In the genomic region with DNA sequence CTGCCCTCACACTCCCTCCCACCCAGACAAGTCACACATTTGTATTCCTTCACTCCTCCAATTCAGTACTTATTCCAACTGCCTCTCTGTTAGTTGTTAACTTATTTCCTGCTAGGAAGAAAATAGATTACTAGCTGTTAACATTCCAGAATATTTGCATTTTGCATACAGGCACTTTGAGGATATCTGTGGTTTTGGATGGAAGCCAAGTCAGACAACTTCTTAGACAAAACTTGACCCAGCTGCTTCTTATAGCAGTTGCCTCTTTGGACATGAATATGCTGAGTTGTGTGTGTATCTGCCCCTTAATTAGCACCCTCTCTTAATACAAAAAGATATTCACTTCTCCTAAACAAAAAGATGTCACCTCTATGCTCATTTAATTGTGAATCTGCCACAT, we compare ENCODE assay signal across 27 cellular contexts.
DNase-seq lines count a peak whose midpoint lies in the region; ATAC-seq and TF ChIP-seq lines count a peak whose summit lies in the region.
"Had no signal": no experiment of that assay in that cellular context is flagged by ENCODE, and none has a peak within 500 bp of the region (broad histone marks: within the 10 kb centered on the region; RNA-seq: fewer than 3 reads in every experiment).

No MANE protein-coding gene starts in this region.

- H2AFZ ChIP-seq in MM.1S (ENCODE audit: low read length) = no peak overlapping the region
- H2AFZ ChIP-seq: hepatocyte, neural progenitor cell had no signal

- no peaks in the 10 kb centered on the region for H3K9me2 ChIP-seq in MM.1S (replicated peaks; ENCODE audit: insufficient read depth, low read length)

- intact Hi-C loops in Calu3 (cut with micrococcal nuclease; ENCODE audit: unreplicated experiment) = loop anchor here (5.0 kb wide), 1 partner anchor 57 kb away; no protein-coding TSS in a partner anchor

- DNase-seq in Calu3 (peak; percentile 10), MM.1S (peak; percentile 19), brain microvascular endothelial cell (peak; percentile 1), kidney tubule cell (ENCODE audit: low spot score) (peak; percentile 79), NCI-H510A treated with DMSO at 0.1 percent for 48 hours (lab: John Stamatoyannopoulos, UW) (no peak), mesothelial cell of epicardium (ENCODE audit: low spot score in 2 of 2, unreplicated experiment in 2 of 2) (no peak)
- DNase-seq in stimulated activated naive CD8-positive, alpha-beta T cell treated with anti-CD3 and anti-CD28 coated beads, Interleukin-15, amount 100 ng/mL, for 72 hours = no peak
- DNase-seq: activated CD4-positive, alpha-beta T cell treated with anti-CD3 and anti-CD28 coated beads, Interleukin-2, amount 10 ng/mL, durations not matched to agents 7 days and 5 days; activated CD8-positive, alpha-beta memory T cell treated with anti-CD3 and anti-CD28 coated beads, Interleukin-2, amount 10 ng/mL, durations not matched to agents 7 days and 5 days; anterior cingulate cortex; immature natural killer cell; MV-4-11; NCI-H146; NCI-H524; Peyer's patch; stomach; tibial artery had no signal

- no peak overlapping the region for H3K9ac ChIP-seq in MM.1S (ENCODE audit: low read length)
- H3K9ac ChIP-seq: neural progenitor cell had no signal

- no peaks in the 10 kb centered on the region for H3K36me3 ChIP-seq in MM.1S (replicated peaks; ENCODE audit: insufficient read depth, low read length)
- H3K36me3 ChIP-seq in brain microvascular endothelial cell (replicated peaks) = no peaks in the 10 kb centered on the region
- H3K36me3 ChIP-seq: neural progenitor cell, Peyer's patch, stomach, tibial artery had no signal

- no peaks in the 10 kb centered on the region for H3K4me1 ChIP-seq in MM.1S (ENCODE audit: low read length)
- H3K4me1 ChIP-seq: Peyer's patch, stomach, tibial artery had no signal

- H3K4me3 Mint-ChIP-seq in Calu3 (ENCODE audit: low read depth, unreplicated experiment) = no peak overlapping the region
- no peak overlapping the region for H3K4me3 Mint-ChIP-seq in mesothelial cell of epicardium
- H3K4me3 Mint-ChIP-seq in stimulated activated naive CD8-positive, alpha-beta T cell treated with anti-CD3 and anti-CD28 coated beads, Interleukin-15, amount 100 ng/mL, for 72 hours = no peak overlapping the region
- H3K4me3 Mint-ChIP-seq: activated CD4-positive, alpha-beta T cell treated with anti-CD3 and anti-CD28 coated beads, Interleukin-2, amount 10 ng/mL, durations not matched to agents 7 days and 5 days; activated CD8-positive, alpha-beta memory T cell treated with anti-CD3 and anti-CD28 coated beads, Interleukin-2, amount 10 ng/mL, durations not matched to agents 7 days and 5 days; activated naive CD4-positive, alpha-beta T cell treated with anti-CD3 and anti-CD28 coated beads, Interleukin-2, amount 50 U/mL, for 24 hours; activated T-helper 1 cell treated with anti-CD3 and anti-CD28 coated beads, Interleukin-12 subunit alpha, Interleukin-12 subunit beta, Interleukin-2, Interleukin-4 antibody, amounts not matched to agents 30 ng/mL and 10 ng/mL and 1 ng/mL, durations not matched to agents 14 hours and 24 hours and 36 hours; immature natural killer cell; neural progenitor cell; T-helper 2 cell treated with Interferon-gamma antibody and Interleukin-4, amounts not matched to agents 5 μg/mL and 100 μg/mL, for 36 hours had no signal

- no peak for ATAC-seq in GM18867 (IDR thresholded peaks at IDR 0.05; ENCODE audit: unreplicated experiment)
- ATAC-seq in stimulated activated naive CD8-positive, alpha-beta T cell treated with anti-CD3 and anti-CD28 coated beads, Interleukin-15, amount 100 ng/mL, for 72 hours = no peak
- ATAC-seq: activated CD8-positive, alpha-beta memory T cell treated with anti-CD3 and anti-CD28 coated beads, Interleukin-2, amount 10 ng/mL, durations not matched to agents 7 days and 5 days; K562 had no signal

- H3K9me3 ChIP-seq in MM.1S (replicated peaks; ENCODE audit: insufficient read depth, low read length) = no peaks in the 10 kb centered on the region
- H3K9me3 ChIP-seq: Peyer's patch, stomach, tibial artery had no signal

- no peaks in the 10 kb centered on the region for H4K20me1 ChIP-seq in MM.1S (ENCODE audit: insufficient read depth, low read length)

- H3K27me3 Mint-ChIP-seq in Calu3 (ENCODE audit: unreplicated experiment) (no peaks in the 10 kb centered on the region), mesothelial cell of epicardium (ENCODE audit: low read depth) (peaks cover 5% of the 10 kb centered on the region)
- no peaks in the 10 kb centered on the region for H3K27me3 Mint-ChIP-seq in stimulated activated naive CD8-positive, alpha-beta T cell treated with anti-CD3 and anti-CD28 coated beads, Interleukin-15, amount 100 ng/mL, for 72 hours
- H3K27me3 Mint-ChIP-seq: activated CD4-positive, alpha-beta T cell treated with anti-CD3 and anti-CD28 coated beads, Interleukin-2, amount 10 ng/mL, durations not matched to agents 7 days and 5 days had no signal

- CTCF ChIA-PET in Calu3 (lab: Charles Lee) = interaction anchor here (0.6 kb wide), 1 partner anchor 229 kb away, joined by 3 read pairs; no protein-coding TSS in a partner anchor

- H3K27ac ChIP-seq in MM.1S (ENCODE audit: low read length) (no peak overlapping the region), brain microvascular endothelial cell (no peak overlapping the region)
- H3K27ac ChIP-seq: C4-2B, hepatocyte, neural progenitor cell, Peyer's patch, stomach, tibial artery, VCaP had no signal

- H3K79me2 ChIP-seq in MM.1S (ENCODE audit: low read length) = no peaks in the 10 kb centered on the region
- H3K79me2 ChIP-seq: hepatocyte had no signal

- H3K4me2 ChIP-seq in MM.1S (ENCODE audit: low read depth, low read length) = no peak overlapping the region
- H3K4me2 ChIP-seq: hepatocyte, neural progenitor cell had no signal

- H3K4me3 ChIP-seq in MM.1S (ENCODE audit: low read length) = no peak overlapping the region
- no peak overlapping the region for H3K4me3 ChIP-seq in brain microvascular endothelial cell (ENCODE audit: low read depth, low read length)
- H3K4me3 ChIP-seq: hepatocyte, K562, lung, neural progenitor cell, Peyer's patch, stomach, tibial artery had no signal

- no peak for TF ChIP-seq CTCF in Calu3 (IDR thresholded peaks at IDR 0.05; ENCODE audit: unreplicated experiment)
- TF ChIP-seq CTCF in MM.1S (IDR thresholded peaks at IDR 0.05; ENCODE audit: low read length) = no peak
- no peak for TF ChIP-seq CTCF in brain microvascular endothelial cell (IDR thresholded peaks at IDR 0.05; ENCODE audit: low read depth, low read length, missing control alignments)
- TF ChIP-seq CTCF in mesothelial cell of epicardium (IDR thresholded peaks at IDR 0.05; ENCODE audit: unreplicated experiment) = no peak

- no peak overlapping the region for H3K27ac Mint-ChIP-seq in Calu3 (ENCODE audit: unreplicated experiment)
- H3K27ac Mint-ChIP-seq in mesothelial cell of epicardium = no peak overlapping the region
- H3K27ac Mint-ChIP-seq in stimulated activated naive CD8-positive, alpha-beta T cell treated with anti-CD3 and anti-CD28 coated beads, Interleukin-15, amount 100 ng/mL, for 72 hours = no peak overlapping the region
- H3K27ac Mint-ChIP-seq: activated CD4-positive, alpha-beta T cell treated with anti-CD3 and anti-CD28 coated beads, Interleukin-2, amount 10 ng/mL, durations not matched to agents 7 days and 5 days; activated CD8-positive, alpha-beta memory T cell treated with anti-CD3 and anti-CD28 coated beads, Interleukin-2, amount 10 ng/mL, durations not matched to agents 7 days and 5 days; activated naive CD4-positive, alpha-beta T cell treated with anti-CD3 and anti-CD28 coated beads, Interleukin-2, amount 50 U/mL, for 24 hours; activated T-helper 1 cell treated with anti-CD3 and anti-CD28 coated beads, Interleukin-12 subunit alpha, Interleukin-12 subunit beta, Interleukin-2, Interleukin-4 antibody, amounts not matched to agents 30 ng/mL and 10 ng/mL and 1 ng/mL, durations not matched to agents 14 hours and 24 hours and 36 hours; immature natural killer cell; neural progenitor cell; T-helper 2 cell treated with Interferon-gamma antibody and Interleukin-4, amounts not matched to agents 5 μg/mL and 100 μg/mL, for 36 hours had no signal

- no peaks in the 10 kb centered on the region for H3F3A ChIP-seq in MM.1S (ENCODE audit: insufficient read depth, low read length)

- H3K4me1 Mint-ChIP-seq in Calu3 (ENCODE audit: low read depth, unreplicated experiment) (peaks cover 19% of the 10 kb centered on the region), mesothelial cell of epicardium (peaks cover 2% of the 10 kb centered on the region)
- H3K4me1 Mint-ChIP-seq in stimulated activated naive CD8-positive, alpha-beta T cell treated with anti-CD3 and anti-CD28 coated beads, Interleukin-15, amount 100 ng/mL, for 72 hours = no peaks in the 10 kb centered on the region
- H3K4me1 Mint-ChIP-seq: activated CD4-positive, alpha-beta T cell treated with anti-CD3 and anti-CD28 coated beads, Interleukin-2, amount 10 ng/mL, durations not matched to agents 7 days and 5 days; activated CD8-positive, alpha-beta memory T cell treated with anti-CD3 and anti-CD28 coated beads, Interleukin-2, amount 10 ng/mL, durations not matched to agents 7 days and 5 days; activated naive CD4-positive, alpha-beta T cell treated with anti-CD3 and anti-CD28 coated beads, Interleukin-2, amount 50 U/mL, for 24 hours; immature natural killer cell; neural progenitor cell had no signal

- H3K27me3 ChIP-seq in MM.1S (replicated peaks; ENCODE audit: insufficient read depth, low read length) (no peaks in the 10 kb centered on the region), brain microvascular endothelial cell (replicated peaks) (no peaks in the 10 kb centered on the region)
- H3K27me3 ChIP-seq: hepatocyte, neural progenitor cell, Peyer's patch, stomach, tibial artery had no signal

- H3K9me3 Mint-ChIP-seq in Calu3 (ENCODE audit: low read depth, unreplicated experiment) (no peaks in the 10 kb centered on the region), mesothelial cell of epicardium (no peaks in the 10 kb centered on the region)
- H3K9me3 Mint-ChIP-seq in stimulated activated naive CD8-positive, alpha-beta T cell treated with anti-CD3 and anti-CD28 coated beads, Interleukin-15, amount 100 ng/mL, for 72 hours = no peaks in the 10 kb centered on the region
- H3K9me3 Mint-ChIP-seq: activated CD4-positive, alpha-beta T cell treated with anti-CD3 and anti-CD28 coated beads, Interleukin-2, amount 10 ng/mL, durations not matched to agents 7 days and 5 days; activated naive CD4-positive, alpha-beta T cell treated with anti-CD3 and anti-CD28 coated beads, Interleukin-2, amount 50 U/mL, for 24 hours; activated T-helper 1 cell treated with anti-CD3 and anti-CD28 coated beads, Interleukin-12 subunit alpha, Interleukin-12 subunit beta, Interleukin-2, Interleukin-4 antibody, amounts not matched to agents 30 ng/mL and 10 ng/mL and 1 ng/mL, durations not matched to agents 14 hours and 24 hours and 36 hours; neural progenitor cell; T-helper 2 cell treated with Interferon-gamma antibody and Interleukin-4, amounts not matched to agents 5 μg/mL and 100 μg/mL, for 36 hours had no signal

- in situ Hi-C loops in brain microvascular endothelial cell (cut with HindIII; ENCODE audit: low pct_ligation_motif_present, low sequenced_read_pairs) = no loop called here

- no TSS peak for BruUV-seq in Calu3 (replicated peaks; lab: Mats Ljungman, UMichigan)

- H3K36me3 Mint-ChIP-seq in Calu3 (ENCODE audit: insufficient read depth, unreplicated experiment) = no peaks in the 10 kb centered on the region
- H3K36me3 Mint-ChIP-seq in mesothelial cell of epicardium = no peaks in the 10 kb centered on the region
- H3K36me3 Mint-ChIP-seq: activated CD8-positive, alpha-beta memory T cell treated with anti-CD3 and anti-CD28 coated beads, Interleukin-2, amount 10 ng/mL, durations not matched to agents 7 days and 5 days; activated naive CD4-positive, alpha-beta T cell treated with anti-CD3 and anti-CD28 coated beads, Interleukin-2, amount 50 U/mL, for 24 hours; immature natural killer cell; neural progenitor cell had no signal

Comparison
In these comparisons a context has a peak if more than half of its experiments do, and no peak if none do; other contexts are left out.
1. DNase-seq: peak in Calu3 (single experiment), MM.1S (single experiment), brain microvascular endothelial cell (single experiment) and kidney tubule cell (single experiment); none in NCI-H510A treated with DMSO at 0.1 percent for 48 hours (single experiment), mesothelial cell of epicardium (0 of 2) and stimulated activated naive CD8-positive, alpha-beta T cell treated with anti-CD3 and anti-CD28 coated beads, Interleukin-15, amount 100 ng/mL, for 72 hours (0 of 2).